Comparison of ENCODE assay signal across 30 cellular contexts in genomic region chr16:80449332-80449731, GRCh38.
"Had no signal": no experiment of that assay in that cellular context is flagged by ENCODE, and none has a peak within 500 bp of the region (broad histone marks: within the 10 kb centered on the region; RNA-seq: fewer than 3 reads in every experiment).

No MANE protein-coding gene starts in this region.

- H3K9me3 ChIP-seq: adrenal gland, body of pancreas, breast epithelium had no signal

- H3K27me3 ChIP-seq: adrenal gland, body of pancreas, brain microvascular endothelial cell, breast epithelium had no signal

- H3K27ac ChIP-seq: adrenal gland, body of pancreas, brain microvascular endothelial cell, breast epithelium, VCaP had no signal

- H3K4me1 ChIP-seq: adrenal gland, body of pancreas, breast epithelium had no signal

- H3K36me3 ChIP-seq: adrenal gland, brain microvascular endothelial cell, breast epithelium had no signal

- DNase-seq: activated B cell treated with CpG ODN at 0.5 μM for 24 hours; activated CD4-positive, alpha-beta memory T cell treated with anti-CD3 and anti-CD28 coated beads for 36 hours; activated CD4-positive, alpha-beta T cell treated with anti-CD3 and anti-CD28 coated beads for 4 hours; activated CD4-positive, alpha-beta T cell treated with anti-CD3 and anti-CD28 coated beads, Interleukin-2, amount 10 ng/mL, durations not matched to agents 24 days and 14 days; activated CD4-positive, alpha-beta T cell treated with anti-CD3 and anti-CD28 coated beads, Interleukin-2, amount 50 U/mL, for 1 hour; activated CD4-positive, alpha-beta T cell treated with anti-CD3 and anti-CD28 coated beads, Interleukin-2, amount 50 U/mL, for 4 hours; activated CD4-positive, CD25-positive, alpha-beta regulatory T cell treated with anti-CD3 and anti-CD28 coated beads, Interleukin-2, amount 50 U/mL, for 72 hours; activated CD8-positive, alpha-beta memory T cell treated with anti-CD3 and anti-CD28 coated beads, Interleukin-2, amount 50 U/mL, for 4 hours; activated CD8-positive, alpha-beta T cell treated with anti-CD3 and anti-CD28 coated beads for 36 hours; activated effector memory CD4-positive, alpha-beta T cell treated with anti-CD3 and anti-CD28 coated beads, Interleukin-2, amount 50 U/mL, for 16 hours; activated gamma-delta T cell treated with Interleukin-2 at 50 U/mL for 16 hours; activated naive CD4-positive, alpha-beta T cell; activated naive CD4-positive, alpha-beta T cell treated with anti-CD3 and anti-CD28 coated beads for 36 hours; activated naive CD4-positive, alpha-beta T cell treated with anti-CD3 and anti-CD28 coated beads, Interleukin-2, amount 50 U/mL, for 16 hours; activated naive CD8-positive, alpha-beta T cell treated with anti-CD3 and anti-CD28 coated beads for 36 hours; activated T-cell treated with anti-CD3 and anti-CD28 coated beads for 4 hours; activated T-cell treated with anti-CD3 and anti-CD28 coated beads, Interleukin-2, amount 50 U/mL, for 1 hour; activated T-cell treated with anti-CD3 and anti-CD28 coated beads, Interleukin-2, amount 50 U/mL, for 4 hours; activated T-cell treated with anti-CD3 and anti-CD28 coated beads, Interleukin-2, amount 50 U/mL, for 72 hours; adrenal gland; amniotic stem cell; aorta; body of pancreas; brain microvascular endothelial cell; central memory CD4-positive, alpha-beta T cell; T-helper 1 cell; T-helper 2 cell; T-helper 9 cell had no signal

- H3K4me3 ChIP-seq: adrenal gland, body of pancreas, breast epithelium had no signal
